ENCODE assay signal across 16 cellular contexts in the genomic region with DNA sequence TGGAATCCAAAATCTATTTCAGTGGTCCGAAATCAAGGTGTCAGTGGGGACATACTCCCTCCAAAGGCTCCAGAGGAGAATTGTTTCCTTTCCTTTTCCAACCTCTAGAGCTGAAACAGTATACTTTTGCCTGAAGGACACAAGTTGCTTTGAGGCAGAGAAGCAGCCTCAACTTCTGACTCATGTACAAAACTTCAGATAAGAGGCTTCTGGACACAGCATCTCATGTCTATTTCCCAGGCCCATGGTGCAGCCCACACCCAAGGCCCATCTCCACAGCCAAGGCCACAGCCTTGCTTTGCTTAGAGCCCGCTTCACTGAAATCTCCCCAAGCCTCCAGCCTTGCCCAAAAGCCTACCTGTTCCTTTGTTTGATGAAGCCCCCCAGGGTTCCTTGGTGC.
"Had no signal": no experiment of that assay in that cellular context is flagged by ENCODE, and none has a peak within 500 bp of the region (broad histone marks: within the 10 kb centered on the region; RNA-seq: fewer than 3 reads in every experiment).

No MANE protein-coding gene starts in this region.

- H3K4me1 ChIP-seq: gastrocnemius medialis, heart right ventricle had no signal

- H3K4me3 ChIP-seq: adrenal gland, gastrocnemius medialis, heart right ventricle, skin epidermis had no signal

- H3K27me3 ChIP-seq: adrenal gland, gastrocnemius medialis, heart right ventricle had no signal

- DNase-seq: activated CD4-positive, alpha-beta T cell treated with anti-CD3 and anti-CD28 coated beads, Interleukin-2, amount 50 U/mL, for 4 hours; activated CD4-positive, CD25-positive, alpha-beta regulatory T cell treated with anti-CD3 and anti-CD28 coated beads, Interleukin-2, amount 50 U/mL, for 72 hours; activated CD8-positive, alpha-beta memory T cell treated with anti-CD3 and anti-CD28 coated beads, Interleukin-2, amount 10 ng/mL, durations not matched to agents 7 days and 5 days; activated naive CD4-positive, alpha-beta T cell treated with anti-CD3 and anti-CD28 coated beads, Interleukin-2, amount 10 ng/mL, durations not matched to agents 7 days and 5 days; activated T-cell treated with anti-CD3 and anti-CD28 coated beads, Interleukin-2, amount 50 U/mL, for 1 hour; cortex of kidney; effector CD8-positive, alpha-beta T cell; gastrocnemius medialis; heart right ventricle; mammary epithelial cell; naive B cell; retina; stimulated activated CD4-positive, alpha-beta T cell treated with anti-CD3 and anti-CD28 coated beads, Interleukin-4, amount 100 ng/mL, for 24 hours; stimulated activated naive CD4-positive, alpha-beta T cell treated with Interleukin-2 at 50 U/mL for 16 hours had no signal

- ATAC-seq: activated CD8-positive, alpha-beta memory T cell treated with anti-CD3 and anti-CD28 coated beads, Interleukin-2, amount 10 ng/mL, durations not matched to agents 7 days and 5 days; gastrocnemius medialis had no signal

- H3K36me3 ChIP-seq: adrenal gland, gastrocnemius medialis, heart right ventricle had no signal

- H3K27ac ChIP-seq: adrenal gland, gastrocnemius medialis, heart right ventricle, skin epidermis had no signal

- H3K9me3 ChIP-seq: adrenal gland, gastrocnemius medialis had no signal
